8 cellular contexts compared by ENCODE assay signal in the genomic region with DNA sequence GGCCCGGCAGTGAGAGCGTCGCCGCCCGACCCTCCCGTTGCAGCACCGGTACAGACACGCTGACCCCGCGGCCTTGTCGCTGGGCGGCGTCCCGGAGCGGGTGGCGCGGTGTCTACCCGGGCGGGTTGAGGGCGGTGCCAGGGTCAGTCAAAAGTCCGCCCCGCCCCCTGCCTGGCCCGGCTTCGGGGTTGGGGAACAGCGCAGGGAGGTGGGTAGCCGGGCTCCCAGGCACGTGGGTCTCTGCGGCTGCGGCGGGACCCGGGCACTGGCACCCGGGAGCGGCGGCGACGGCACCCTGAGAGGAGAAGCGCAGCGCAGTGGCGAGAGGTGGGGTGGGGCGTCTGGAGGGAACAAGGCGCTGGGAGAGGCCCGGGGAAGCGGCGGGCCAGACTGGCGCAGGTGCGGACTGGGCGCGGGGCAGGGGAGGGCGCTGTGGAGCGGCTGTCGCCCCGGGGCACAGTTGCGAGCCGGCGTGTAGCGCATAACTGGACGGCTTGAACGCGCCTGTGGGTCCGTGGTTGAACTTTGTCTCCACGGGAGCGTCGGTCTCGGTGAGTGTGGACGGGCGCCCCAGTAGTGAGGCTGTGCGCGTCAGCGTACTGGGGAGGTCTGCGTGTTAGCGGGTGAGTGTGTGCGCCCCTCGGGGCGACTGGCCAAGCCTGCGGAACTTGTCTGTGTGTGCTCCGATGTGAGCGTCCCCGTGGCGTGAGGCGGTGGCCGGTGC. TPM values are rescaled to one million over a fixed set of nuclear protein-coding genes. Genes with fewer than 3 reads are reported as not detected.
A peak's percentile ranks its signal among the peaks of the same experiment; 100 is the strongest.
DNase-seq lines count a peak whose midpoint lies in the region; ATAC-seq, FAIRE-seq and TF ChIP-seq lines count a peak whose summit lies in the region.

A gene (plus strand): TSS at position 176 of the 724 bp plus-strand sequence. CDS start 15,879 bp downstream, outside the sequence.

- TF ChIP-seq CTCF in AG09309 (IDR thresholded peaks at IDR 0.05; ENCODE audit: control insufficient read depth, insufficient read depth, low read depth, low read length, missing control alignments) (peak; percentile 24), Panc1 (IDR thresholded peaks at IDR 0.05) (peak; percentile 83; the same call in 1 of the 2 replicates), K562 (IDR thresholded peaks at IDR 0.05 in 2 of 3, conservative IDR thresholded peaks at IDR 0.05 in 1 of 3; ENCODE audit: insufficient read depth in 2 of 3, low read depth in 1 of 3, low read length in 3 of 3) (no peak), spleen (IDR thresholded peaks at IDR 0.05 in 8 of 11, conservative IDR thresholded peaks at IDR 0.05 in 3 of 11) (peak; percentile 10 to 71 (median 49))

- WGBS in K562 (ENCODE audit: insufficient coverage, low coverage, missing lambda C conversion rate), result 72% methylated on average over 31 of the region's 81 CpGs
- 2 to 5% (median 2%) methylated on average over 34 to 81 of the region's 81 CpGs for WGBS in spleen, 5 donors

- no TSS peak for BruUV-seq in Panc1 (replicated peaks; lab: Mats Ljungman, UMichigan)
- no TSS peak for BruUV-seq in K562 (replicated peaks; lab: Mats Ljungman, UMichigan)

- POLR2A ChIA-PET in Panc1 (lab: Charles Lee) (no interaction called here), K562 (lab: Yijun Ruan, JAX) (interaction anchor here (1.4 kb wide), 1 partner anchor 11 kb away, joined by 4 read pairs; no protein-coding TSS in a partner anchor)

- FAIRE-seq in K562 (lab: Jason Lieb, UNC), result no peak

- H3K36me3 ChIP-seq in Panc1 (ENCODE audit: control insufficient read depth, insufficient read depth, low read length), result no peaks in the 10 kb centered on the region
- H3K36me3 ChIP-seq in K562 (ENCODE audit: control insufficient read depth, insufficient read depth, low read length), result no peaks in the 10 kb centered on the region
- no peaks in the 10 kb centered on the region for H3K36me3 ChIP-seq in spleen

- H3K9me1 ChIP-seq in K562 (ENCODE audit: control insufficient read depth, insufficient read depth, low read length), result no peaks in the 10 kb centered on the region

- H3K9me3 ChIP-seq in Panc1 (ENCODE audit: control insufficient read depth, insufficient read depth, low read depth, low read length) (no peaks in the 10 kb centered on the region), K562 (replicated peaks; ENCODE audit: control insufficient read depth, insufficient read depth, low read depth, low read length) (no peaks in the 10 kb centered on the region), spleen (no peaks in the 10 kb centered on the region)

- peak within 1 kb of the TSS; percentile 69 for H2AFZ ChIP-seq in K562 (ENCODE audit: low read depth, low read length)

- H4K20me1 ChIP-seq in K562 (replicated peaks; ENCODE audit: control insufficient read depth, insufficient read depth, low read length), result no peaks in the 10 kb centered on the region

- H3K27me3 ChIP-seq in Panc1 (ENCODE audit: control insufficient read depth, insufficient read depth, low read length) (no peaks in the 10 kb centered on the region; the same call in 1 of the 2 replicates), K562 (ENCODE audit: control insufficient read depth in 2 of 2, insufficient read depth in 2 of 2, low read length in 2 of 2) (peaks cover 0 to 6% of the 10 kb centered on the region in 2 experiments; a peak in 1 of 5 replicates), spleen (replicated peaks in 1 of 7) (peaks cover 0 to 22% (median 4%) of the 10 kb centered on the region in 7 donors)

- TF ChIP-seq RAD21 in K562 (CRISPR knock-in tag; conservative IDR thresholded peaks at IDR 0.05 in 1 of 2, IDR thresholded peaks at IDR 0.05 in 1 of 2), result no peak

- peak; percentile 50 for ATAC-seq in GM19372 (IDR thresholded peaks at IDR 0.05; ENCODE audit: low read depth, unreplicated experiment)
- ATAC-seq in Panc1, result peak; percentile 90
- ATAC-seq in K562, result no peak
- no peak for ATAC-seq in GM19452 (IDR thresholded peaks at IDR 0.05; ENCODE audit: unreplicated experiment)

- no peaks in the 10 kb centered on the region for H3K79me2 ChIP-seq in K562 (ENCODE audit: control insufficient read depth, insufficient read depth, low read length)

- in situ Hi-C loops in Panc1 (cut with HindIII; ENCODE audit: low pct_unique_long_range_greater_than_20kb, low sequenced_read_pairs), result no loop called here
- in situ Hi-C loops in K562 (cut with MboI), result no loop called here

- CTCF ChIA-PET in Panc1 (lab: Charles Lee) (no interaction called here), K562 (lab: Yijun Ruan, JAX; ENCODE audit: low intra/inter-chr PET ratio) (no interaction called here)

- TF ChIP-seq POLR2A in K562 (conservative IDR thresholded peaks at IDR 0.05), result no peak
- TF ChIP-seq POLR2A in spleen (IDR thresholded peaks at IDR 0.05), result no peak

- H3K4me3 ChIP-seq in AG09309 (ENCODE audit: control insufficient read depth, low read depth, low read length), result peak within 1 kb of the TSS; percentile 33
- peak within 1 kb of the TSS; percentile 51 to 59 for H3K4me3 ChIP-seq in Panc1 (ENCODE audit: low read depth in 2 of 2, low read length in 2 of 2)
- no peak within 1 kb of the TSS for H3K4me3 ChIP-seq in K562
- H3K4me3 ChIP-seq in spleen, result peak within 1 kb of the TSS; percentile 47 to 71 (median 54)

- H3K4me1 ChIP-seq in Panc1 (ENCODE audit: control insufficient read depth, insufficient read depth, low read length), result peaks cover 6% of the 10 kb centered on the region; the same call in 1 of the 2 replicates
- peaks cover 5 to 20% of the 10 kb centered on the region in 2 experiments; a peak in 4 of 5 replicates for H3K4me1 ChIP-seq in K562 (replicated peaks in 1 of 2; ENCODE audit: control insufficient read depth in 2 of 2, insufficient read depth in 2 of 2, low read length in 2 of 2)
- peaks cover 23 to 92% (median 54%) of the 10 kb centered on the region in 6 donors for H3K4me1 ChIP-seq in spleen

- intact Hi-C loops in Panc1 (cut with micrococcal nuclease; ENCODE audit: unreplicated experiment), result no loop called here
- intact Hi-C loops in K562 (cut with micrococcal nuclease), result no loop called here
- intact Hi-C loops in spleen (cut with DNase I; ENCODE audit: low total_unique reads), result no loop called here

- peak within 1 kb of the TSS in 1 of 2 experiments; percentile 71; a peak in 2 of 4 replicates for H3K9ac ChIP-seq in K562 (ENCODE audit: insufficient read depth in 1 of 2, low read depth in 2 of 2, low read length in 2 of 2)

- peak within 1 kb of the TSS; percentile 17; the same call in 1 of the 2 replicates for H3K27ac ChIP-seq in Panc1 (ENCODE audit: low read length)
- no peak within 1 kb of the TSS for H3K27ac ChIP-seq in K562 (ENCODE audit: extremely low read depth, low read depth, low read length)
- peak within 1 kb of the TSS; percentile 40 to 90 (median 80) for H3K27ac ChIP-seq in spleen

- peak within 1 kb of the TSS; percentile 9; the same call in 1 of the 2 replicates for H3K4me2 ChIP-seq in K562 (ENCODE audit: insufficient read depth, low read length)

- TF ChIP-seq EP300 in K562 (IDR thresholded peaks at IDR 0.05; ENCODE audit: low read length), result no peak

- DNase-seq in AG09309 (ENCODE audit: low read depth) (no peak), Panc1 (ENCODE audit: low read depth, low spot score) (no peak), K562 (ENCODE audit: extremely low read depth in 1 of 4, low spot score in 3 of 4) (no peak), iris pigment epithelial cell (ENCODE audit: low read depth) (peak; percentile 21), spleen (peak; percentile 95)
- no peak for DNase-seq in effector CD8-positive, alpha-beta T cell (lab: John Stamatoyannopoulos, UW)

TF ChIP-seq in K562, 482 proteins besides CTCF, POLR2A, EP300 and RAD21 (continues in another document):
- TF ChIP-seq, protein P1, sequence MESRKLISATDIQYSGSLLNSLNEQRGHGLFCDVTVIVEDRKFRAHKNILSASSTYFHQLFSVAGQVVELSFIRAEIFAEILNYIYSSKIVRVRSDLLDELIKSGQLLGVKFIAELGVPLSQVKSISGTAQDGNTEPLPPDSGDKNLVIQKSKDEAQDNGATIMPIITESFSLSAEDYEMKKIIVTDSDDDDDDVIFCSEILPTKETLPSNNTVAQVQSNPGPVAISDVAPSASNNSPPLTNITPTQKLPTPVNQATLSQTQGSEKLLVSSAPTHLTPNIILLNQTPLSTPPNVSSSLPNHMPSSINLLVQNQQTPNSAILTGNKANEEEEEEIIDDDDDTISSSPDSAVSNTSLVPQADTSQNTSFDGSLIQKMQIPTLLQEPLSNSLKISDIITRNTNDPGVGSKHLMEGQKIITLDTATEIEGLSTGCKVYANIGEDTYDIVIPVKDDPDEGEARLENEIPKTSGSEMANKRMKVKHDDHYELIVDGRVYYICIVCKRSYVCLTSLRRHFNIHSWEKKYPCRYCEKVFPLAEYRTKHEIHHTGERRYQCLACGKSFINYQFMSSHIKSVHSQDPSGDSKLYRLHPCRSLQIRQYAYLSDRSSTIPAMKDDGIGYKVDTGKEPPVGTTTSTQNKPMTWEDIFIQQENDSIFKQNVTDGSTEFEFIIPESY (CRISPR knock-in tag; IDR thresholded peaks at IDR 0.05), result peak; percentile 57

RNA-seq across cellular contexts. Expression of the gene that starts here (rescaled TPM):
- total RNA-seq in Panc1 (2021; ENCODE audit: unreplicated experiment) (2.4 TPM), K562 (2014; rRNA removed) (not detected in 2 replicates), K562 (2014; rRNA removed; fragmentation: Illumina TruSeq; extraction: Trizol) (not detected in 2 replicates), K562 (2015; rRNA removed; fragmentation: Illumina TruSeq; extraction: Trizol) (not detected in 2 replicates), K562 (2021) (not detected in 2 replicates), spleen (10 to 100 TPM in 5 of 7 donors, 1 to 10 TPM in 2; 8.3 to 17.5 (median 12.0) TPM)
- polyA plus RNA-seq in Panc1 (2012; ENCODE audit: insufficient read length), result 2.0 TPM
- not detected in 2 replicates for total RNA-seq in K562 (2011; cell fraction: chromatin; rRNA removed; ENCODE audit: low replicate concordance)
- total RNA-seq in K562 (2011; cell fraction: nucleolus; rRNA removed), result not detected in 2 replicates
- total RNA-seq in K562 (2011; cell fraction: nucleoplasm; rRNA removed), result not detected in 2 replicates
- polyA plus RNA-seq in K562 (2011; rRNA removed) (not detected in 2 replicates), K562 (2014; fragmentation: Illumina TruSeq; extraction: Trizol) (not detected in 2 replicates), K562 (2014; fragmentation: Nextera tagmentation; extraction: Ambion mirVana) (not detected), K562 (2014; rRNA removed) (not detected in 2 replicates), spleen (1 to 10 TPM in 2 of 3 donors, under 1 TPM in 1; 0.99 to 3.3 (median 1.2) TPM)
- polyA plus RNA-seq in K562 (2011; cell fraction: cytosol; rRNA removed), result not detected in 2 replicates
- not detected in 2 replicates for polyA plus RNA-seq in K562 (2011; cell fraction: nucleus; rRNA removed)
- not detected in 2 replicates for polyA plus RNA-seq in K562 (2012)
- polyA minus RNA-seq in K562 (2011; rRNA and poly(A)+ RNA removed), result not detected in 2 replicates
- polyA minus RNA-seq in K562 (2011; cell fraction: cytosol; rRNA and poly(A)+ RNA removed), result not detected in 2 replicates
- polyA minus RNA-seq in K562 (2011; cell fraction: nucleus; rRNA and poly(A)+ RNA removed), result not detected in 2 replicates

Comparison
In these comparisons a context has a peak if more than half of its experiments do, and no peak if none do; other contexts are left out.
1. DNase-seq: peak in iris pigment epithelial cell (single experiment) and spleen (single experiment); none in AG09309 (single experiment), Panc1 (single experiment), K562 (0 of 4) and effector CD8-positive, alpha-beta T cell (single experiment).
2. CTCF ChIP-seq: peak in AG09309 (single experiment), Panc1 (single experiment) and spleen (11 of 11); none in K562 (0 of 3).
3. ATAC-seq: peak in GM19372 (single experiment) and Panc1 (single experiment); none in K562 (single experiment) and GM19452 (single experiment).